In genomic region chr1:174883361-174883760, GRCh38 we compare ENCODE assay signal across 9 cellular contexts.
A peak's percentile ranks its signal among the peaks of the same experiment; 100 is the strongest.
DNase-seq lines count a peak whose midpoint lies in the region; ATAC-seq, FAIRE-seq and TF ChIP-seq lines count a peak whose summit lies in the region.
"Had no signal": no experiment of that assay in that cellular context is flagged by ENCODE, and none has a peak within 500 bp of the region (broad histone marks: within the 10 kb centered on the region; RNA-seq: fewer than 3 reads in every experiment).

No MANE protein-coding gene starts in this region.

- no peak overlapping the region for H3K27ac ChIP-seq in DND-41 (ENCODE audit: low read length)
- H3K27ac ChIP-seq in K562 (ENCODE audit: extremely low read depth, low read depth, low read length) = no peak overlapping the region

- H3K36me3 ChIP-seq in DND-41 (ENCODE audit: insufficient read depth, low read length) (no peaks in the 10 kb centered on the region), Loucy (ENCODE audit: insufficient read depth, low read length) (no peaks in the 10 kb centered on the region), K562 (ENCODE audit: control insufficient read depth, insufficient read depth, low read length) (no peaks in the 10 kb centered on the region)

- no peak for DNase-seq in DND-41
- DNase-seq in K562 (ENCODE audit: extremely low read depth in 1 of 4, low spot score in 3 of 4) = peak in 2 of 4 experiments; percentile 32 to 52
- peak; percentile 68 for DNase-seq in myocyte (ENCODE audit: low read depth)
- no peak for DNase-seq in COLO668 (lab: John Stamatoyannopoulos, UW; ENCODE audit: unreplicated experiment)
- no peak for DNase-seq in activated CD4-positive, alpha-beta T cell treated with anti-CD3 and anti-CD28 coated beads for 48 hours

- CTCF ChIA-PET in K562 (lab: Yijun Ruan, JAX; ENCODE audit: low intra/inter-chr PET ratio) = no interaction called here

- H2AFZ ChIP-seq in DND-41 (ENCODE audit: low read depth, low read length) = no peak overlapping the region
- H2AFZ ChIP-seq in Loucy (ENCODE audit: low read length) = no peak overlapping the region
- no peak overlapping the region for H2AFZ ChIP-seq in K562 (ENCODE audit: low read depth, low read length)

- no peak overlapping the region for H3K4me3 ChIP-seq in DND-41 (ENCODE audit: low read depth in 1 of 2, low read length in 2 of 2)
- no peak overlapping the region for H3K4me3 ChIP-seq in Loucy (ENCODE audit: low read length, poor library complexity, severe bottlenecking)
- H3K4me3 ChIP-seq in K562 = no peak overlapping the region

- no TSS peak for BruUV-seq in K562 (replicated peaks; lab: Mats Ljungman, UMichigan)

- H3K4me1 ChIP-seq in DND-41 (ENCODE audit: insufficient read depth, low read length) (no peaks in the 10 kb centered on the region), Loucy (ENCODE audit: insufficient read depth, low read length, poor library complexity, severe bottlenecking) (no peaks in the 10 kb centered on the region), K562 (replicated peaks in 1 of 2; ENCODE audit: control insufficient read depth in 2 of 2, insufficient read depth in 2 of 2, low read length in 2 of 2) (peaks cover 6 to 13% of the 10 kb centered on the region in 2 experiments; a peak in 3 of 5 replicates)

- no peak for TF ChIP-seq EP300 in K562 (IDR thresholded peaks at IDR 0.05; ENCODE audit: low read length)

- no peak overlapping the region for H3K4me2 ChIP-seq in DND-41 (ENCODE audit: insufficient read depth, low read length)
- H3K4me2 ChIP-seq in Loucy (ENCODE audit: low read depth, low read length, poor library complexity, severe bottlenecking) = no peak overlapping the region
- H3K4me2 ChIP-seq in K562 (ENCODE audit: insufficient read depth, low read length) = no peak overlapping the region

- peak; percentile 56 for FAIRE-seq in K562 (lab: Jason Lieb, UNC)
- FAIRE-seq: keratinocyte had no signal

- H3K9me3 ChIP-seq in DND-41 (ENCODE audit: insufficient read depth, low read length, severe bottlenecking) (no peaks in the 10 kb centered on the region), Loucy (ENCODE audit: insufficient read depth, low read depth, low read length) (no peaks in the 10 kb centered on the region), K562 (replicated peaks; ENCODE audit: control insufficient read depth, insufficient read depth, low read depth, low read length) (no peaks in the 10 kb centered on the region)

- H3F3A ChIP-seq in Loucy (ENCODE audit: low read depth) = no peaks in the 10 kb centered on the region

- WGBS in K562 (ENCODE audit: insufficient coverage, low coverage, missing lambda C conversion rate) = 19% methylated on average over 1 of the region's 1 CpG

- H3K9me2 ChIP-seq in Loucy (replicated peaks; ENCODE audit: low read depth, low read length) = no peaks in the 10 kb centered on the region

- no peaks in the 10 kb centered on the region for H3K9me1 ChIP-seq in K562 (ENCODE audit: control insufficient read depth, insufficient read depth, low read length)

- no peaks in the 10 kb centered on the region for H4K20me1 ChIP-seq in DND-41 (ENCODE audit: insufficient read depth, low read length)
- no peaks in the 10 kb centered on the region for H4K20me1 ChIP-seq in Loucy (ENCODE audit: insufficient read depth, low read length, poor library complexity, severe bottlenecking)
- H4K20me1 ChIP-seq in K562 (replicated peaks; ENCODE audit: control insufficient read depth, insufficient read depth, low read length) = no peaks in the 10 kb centered on the region

- TF ChIP-seq RAD21 in K562 (CRISPR knock-in tag; conservative IDR thresholded peaks at IDR 0.05 in 1 of 2, IDR thresholded peaks at IDR 0.05 in 1 of 2) = peak; percentile 63 to 75

- ATAC-seq in DND-41 (ENCODE audit: insufficient read depth, low read depth) = peak; percentile 37; the same call in 1 of the 3 replicates
- peak; percentile 81 for ATAC-seq in K562
- no peak for ATAC-seq in HG02588 (IDR thresholded peaks at IDR 0.05; ENCODE audit: unreplicated experiment)
- ATAC-seq in HG02885 (IDR thresholded peaks at IDR 0.05; ENCODE audit: poor library complexity, unreplicated experiment) = no peak

- H3K79me2 ChIP-seq in DND-41 (ENCODE audit: insufficient read depth, low read length) (no peaks in the 10 kb centered on the region), Loucy (ENCODE audit: insufficient read depth, low read length) (no peaks in the 10 kb centered on the region), K562 (ENCODE audit: control insufficient read depth, insufficient read depth, low read length) (no peaks in the 10 kb centered on the region)

- no peaks in the 10 kb centered on the region for H3K27me3 ChIP-seq in DND-41 (ENCODE audit: insufficient read depth, low read length, poor library complexity)
- no peaks in the 10 kb centered on the region for H3K27me3 ChIP-seq in Loucy (ENCODE audit: insufficient read depth, low read length, poor library complexity, severe bottlenecking)
- H3K27me3 ChIP-seq in K562 (ENCODE audit: control insufficient read depth in 2 of 2, insufficient read depth in 2 of 2, low read length in 2 of 2) = no peaks in the 10 kb centered on the region

- POLR2A ChIA-PET in K562 (lab: Yijun Ruan, JAX) = interaction anchor here (0.6 to 1.8 kb wide), 6 partner anchors 8 to 116 kb away, joined by 3 to 4 read pairs (median 3); no protein-coding TSS in a partner anchor

- TF ChIP-seq POLR2A in K562 (conservative IDR thresholded peaks at IDR 0.05) = no peak

- no peak overlapping the region for H3K9ac ChIP-seq in DND-41 (ENCODE audit: low read depth, low read length)
- no peak overlapping the region for H3K9ac ChIP-seq in Loucy (ENCODE audit: low read depth, low read length, poor library complexity, severe bottlenecking)
- H3K9ac ChIP-seq in K562 (ENCODE audit: insufficient read depth in 1 of 2, low read depth in 2 of 2, low read length in 2 of 2) = no peak overlapping the region

- in situ Hi-C loops in K562 (cut with MboI) = loop anchor here (10.0 kb wide), 1 partner anchor 101 kb away; no protein-coding TSS in a partner anchor

- TF ChIP-seq CTCF in DND-41 (IDR thresholded peaks at IDR 0.05; ENCODE audit: borderline replicate concordance, extremely low read depth, low read length, poor library complexity, severe bottlenecking) (peak; percentile 44), Loucy (conservative IDR thresholded peaks at IDR 0.05; ENCODE audit: low read length) (peak; percentile 42), K562 (IDR thresholded peaks at IDR 0.05 in 2 of 3, conservative IDR thresholded peaks at IDR 0.05 in 1 of 3; ENCODE audit: insufficient read depth in 2 of 3, low read depth in 1 of 3, low read length in 3 of 3) (peak; percentile 34 to 66 (median 36); a peak in 3 of 6 replicates)

- intact Hi-C loops in K562 (cut with micrococcal nuclease) = loop anchor here (1.0 to 10.0 kb wide), 5 partner anchors 100 to 241 kb away; no protein-coding TSS in a partner anchor

TF ChIP-seq in K562, 482 proteins besides CTCF, POLR2A, EP300 and RAD21 (continues in another document):
- no peak for TF ChIP-seq ZKSCAN8 (CRISPR knock-in tag; IDR thresholded peaks at IDR 0.05)
- TF ChIP-seq DEAF1 (CRISPR knock-in tag; IDR thresholded peaks at IDR 0.05) = peak; percentile 23; the same call in 1 of the 2 replicates
- 0 out of 2 replicates have a peak, but pooled peaks have one; percentile 31 for TF ChIP-seq LCOR (CRISPR knock-in tag; IDR thresholded peaks at IDR 0.05)
- TF ChIP-seq CBX2 (IDR thresholded peaks at IDR 0.05; ENCODE audit: insufficient read depth, low read length, poor library complexity, severe bottlenecking) = no peak

Comparison
In these comparisons a context has a peak if more than half of its experiments do, and no peak if none do; other contexts are left out.
1. ATAC-seq: peak in DND-41 (single experiment) and K562 (single experiment); none in HG02588 (single experiment) and HG02885 (single experiment).
2. Peak in every context shown above with its lines, with median percentiles within 50 percentile points of each other: CTCF ChIP-seq.